In genomic region chr2:101986804-101987740, GRCh38 we compare ENCODE assay signal across 16 cellular contexts. TPM values are rescaled to one million over a fixed set of nuclear protein-coding genes. Genes with fewer than 3 reads are reported as not detected.
DNase-seq lines count a peak whose midpoint lies in the region; FAIRE-seq and TF ChIP-seq lines count a peak whose summit lies in the region.
"Had no signal": no experiment of that assay in that cellular context is flagged by ENCODE, and none has a peak within 500 bp of the region (broad histone marks: within the 10 kb centered on the region; RNA-seq: fewer than 3 reads in every experiment).

No MANE protein-coding gene starts in this region.

- H3K27me3 ChIP-seq in keratinocyte (ENCODE audit: control insufficient read depth, extremely low read depth, insufficient read depth, low read length) = no peaks in the 10 kb centered on the region
- H3K27me3 ChIP-seq: cardiac muscle cell had no signal

- peaks cover 56% of the 10 kb centered on the region for H3K4me1 ChIP-seq in keratinocyte (ENCODE audit: control insufficient read depth, extremely low read depth, insufficient read depth, low read length)

- H3K4me2 ChIP-seq in keratinocyte (ENCODE audit: control insufficient read depth, extremely low read depth, insufficient read depth, low read depth, low read length) = peak overlapping the region; percentile 81

- no peaks in the 10 kb centered on the region for H3K36me3 ChIP-seq in keratinocyte (ENCODE audit: control insufficient read depth in 2 of 2, extremely low read depth in 1 of 2, insufficient read depth in 2 of 2, low read length in 2 of 2)
- H3K36me3 ChIP-seq: cardiac muscle cell, thoracic aorta had no signal

- no peak for FAIRE-seq in keratinocyte (lab: Jason Lieb, UNC)
- FAIRE-seq: GM12878 had no signal

- H3K9ac ChIP-seq in keratinocyte (ENCODE audit: control insufficient read depth, extremely low read depth, insufficient read depth, low read length) = no peak overlapping the region

- no peak overlapping the region for H3K27ac Mint-ChIP-seq in activated T-helper 1 cell treated with anti-CD3 and anti-CD28 coated beads, Interleukin-12 subunit alpha, Interleukin-12 subunit beta, Interleukin-2, Interleukin-4 antibody, amounts not matched to agents 30 ng/mL and 10 ng/mL and 1 ng/mL, durations not matched to agents 14 hours and 24 hours and 36 hours

- peaks cover 17% of the 10 kb centered on the region for H3K27me3 Mint-ChIP-seq in activated T-helper 1 cell treated with anti-CD3 and anti-CD28 coated beads, Interleukin-12 subunit alpha, Interleukin-12 subunit beta, Interleukin-2, Interleukin-4 antibody, amounts not matched to agents 30 ng/mL and 10 ng/mL and 1 ng/mL, durations not matched to agents 14 hours and 24 hours and 36 hours (ENCODE audit: insufficient read depth)

- dilution Hi-C loops in keratinocyte (cut with MboI; ENCODE audit: extremely low pct_ligation_motif_present, low sequenced_read_pairs) = no loop called here

- H2AFZ ChIP-seq in keratinocyte (ENCODE audit: control insufficient read depth, low read length) = no peak overlapping the region

- DNase-seq in NCI-H748 (lab: John Stamatoyannopoulos, UW; ENCODE audit: unreplicated experiment) (peak; percentile 49), NCI-H748 treated with DMSO at 0.1 percent for 48 hours (lab: John Stamatoyannopoulos, UW) (no peak), SW480 (ENCODE audit: low spot score) (peak; percentile 59), keratinocyte (ENCODE audit: low read depth, low spot score) (no peak), renal cortical epithelial cell (ENCODE audit: low read depth) (peak; percentile 85), NCI-H128 (lab: John Stamatoyannopoulos, UW; ENCODE audit: unreplicated experiment) (no peak), NCI-H1436 (lab: John Stamatoyannopoulos, UW) (no peak)
- DNase-seq in activated T-helper 1 cell treated with anti-CD3 and anti-CD28 coated beads, Interleukin-12 subunit alpha, Interleukin-12 subunit beta, Interleukin-2, Interleukin-4 antibody, amounts not matched to agents 30 ng/mL and 10 ng/mL and 1 ng/mL, durations not matched to agents 14 hours and 24 hours and 36 hours (ENCODE audit: low spot score) = no peak
- DNase-seq: 8988T, GOT3, NCI-H446 had no signal

- H4K20me1 ChIP-seq in keratinocyte (ENCODE audit: control insufficient read depth, extremely low read depth, insufficient read depth, low read length) = no peaks in the 10 kb centered on the region

- no peaks in the 10 kb centered on the region for H3K9me1 ChIP-seq in keratinocyte (ENCODE audit: control insufficient read depth, extremely low read depth, insufficient read depth, low read length)

- H3K9me3 Mint-ChIP-seq in activated T-helper 1 cell treated with anti-CD3 and anti-CD28 coated beads, Interleukin-12 subunit alpha, Interleukin-12 subunit beta, Interleukin-2, Interleukin-4 antibody, amounts not matched to agents 30 ng/mL and 10 ng/mL and 1 ng/mL, durations not matched to agents 14 hours and 24 hours and 36 hours = no peaks in the 10 kb centered on the region

- peaks cover 7% of the 10 kb centered on the region for H3K4me1 Mint-ChIP-seq in activated T-helper 1 cell treated with anti-CD3 and anti-CD28 coated beads, Interleukin-12 subunit alpha, Interleukin-12 subunit beta, Interleukin-2, Interleukin-4 antibody, amounts not matched to agents 30 ng/mL and 10 ng/mL and 1 ng/mL, durations not matched to agents 14 hours and 24 hours and 36 hours (ENCODE audit: low read depth)

- intact Hi-C loops in activated T-helper 1 cell treated with anti-CD3 and anti-CD28 coated beads, Interleukin-12 subunit alpha, Interleukin-12 subunit beta, Interleukin-2, Interleukin-4 antibody, amounts not matched to agents 30 ng/mL and 10 ng/mL and 1 ng/mL, durations not matched to agents 14 hours and 24 hours and 36 hours (cut with micrococcal nuclease) = no loop called here

- no peaks in the 10 kb centered on the region for H3K9me3 ChIP-seq in keratinocyte (ENCODE audit: control insufficient read depth, low read depth, low read length)
- H3K9me3 ChIP-seq: thoracic aorta had no signal

- no peak overlapping the region for H3K4me3 Mint-ChIP-seq in activated T-helper 1 cell treated with anti-CD3 and anti-CD28 coated beads, Interleukin-12 subunit alpha, Interleukin-12 subunit beta, Interleukin-2, Interleukin-4 antibody, amounts not matched to agents 30 ng/mL and 10 ng/mL and 1 ng/mL, durations not matched to agents 14 hours and 24 hours and 36 hours

- no peak for TF ChIP-seq CTCF in keratinocyte (optimal IDR thresholded peaks at IDR 0.05 in 1 of 3, IDR thresholded peaks at IDR 0.05 in 1 of 3, conservative IDR thresholded peaks at IDR 0.05 in 1 of 3; ENCODE audit: extremely low read depth in 1 of 3, insufficient read depth in 2 of 3, low read length in 3 of 3)

- no peaks in the 10 kb centered on the region for H3K36me3 Mint-ChIP-seq in activated T-helper 1 cell treated with anti-CD3 and anti-CD28 coated beads, Interleukin-12 subunit alpha, Interleukin-12 subunit beta, Interleukin-2, Interleukin-4 antibody, amounts not matched to agents 30 ng/mL and 10 ng/mL and 1 ng/mL, durations not matched to agents 14 hours and 24 hours and 36 hours (ENCODE audit: low read depth)

- H3K79me2 ChIP-seq in keratinocyte (ENCODE audit: control insufficient read depth, insufficient read depth, low read length) = no peaks in the 10 kb centered on the region

- no peak overlapping the region for H3K4me3 ChIP-seq in keratinocyte (ENCODE audit: control insufficient read depth in 2 of 3, extremely low read depth in 1 of 3, insufficient read depth in 2 of 3, low read depth in 1 of 3, low read length in 3 of 3)
- H3K4me3 ChIP-seq: cardiac muscle cell, GM12878, thoracic aorta had no signal

- no peak overlapping the region for H3K27ac ChIP-seq in keratinocyte (ENCODE audit: control insufficient read depth, insufficient read depth, low read length)
- H3K27ac ChIP-seq: cardiac muscle cell, thoracic aorta had no signal

RNA-seq across cellular contexts. Expression of gene IL1R2, which starts 4.7 kb away (rescaled TPM):
- 24.6 to 57.3 TPM (median 47.7 TPM) in 3 replicates for polyA plus RNA-seq in keratinocyte
- 4.9 TPM for polyA plus RNA-seq in keratinocyte (2011; ENCODE audit: low read depth)
- polyA plus RNA-seq in keratinocyte (2011; cell fraction: cytosol; rRNA removed) = 17.5 and 22.7 TPM in 2 replicates
- polyA plus RNA-seq in keratinocyte (2011; cell fraction: nucleus; rRNA removed) = 21.9 and 23.7 TPM in 2 replicates
- polyA plus RNA-seq in keratinocyte (2012; ENCODE audit: low replicate concordance) = 14.9 and 38.8 TPM in 2 replicates
- 16.9 to 36.7 TPM (median 32.0 TPM) in 3 replicates for polyA minus RNA-seq in keratinocyte
- 11.9 TPM for polyA minus RNA-seq in keratinocyte (2011; cell fraction: cytosol; rRNA and poly(A)+ RNA removed)
- polyA minus RNA-seq in keratinocyte (2011; cell fraction: nucleus; rRNA and poly(A)+ RNA removed) = 9.6 and 10.4 TPM in 2 replicates
- total RNA-seq in renal cortical epithelial cell = 0.89 and 23.4 TPM in 2 replicates
- 1.1 and 1.3 TPM in 2 replicates for total RNA-seq in activated T-helper 1 cell treated with anti-CD3 and anti-CD28 coated beads, Interleukin-12 subunit alpha, Interleukin-12 subunit beta, Interleukin-2, Interleukin-4 antibody, amounts not matched to agents 30 ng/mL and 10 ng/mL and 1 ng/mL, durations not matched to agents 14 hours and 24 hours and 36 hours
- total RNA-seq: cardiac muscle cell, LHCN-M2 had no signal
- polyA plus RNA-seq: cardiac muscle cell, neural cell had no signal

Comparison
In these comparisons a context has a peak if more than half of its experiments do, and no peak if none do; other contexts are left out.
1. DNase-seq: peak in NCI-H748 (single experiment), SW480 (single experiment) and renal cortical epithelial cell (single experiment); none in NCI-H748 treated with DMSO at 0.1 percent for 48 hours (single experiment), keratinocyte (single experiment), NCI-H128 (single experiment), activated T-helper 1 cell treated with anti-CD3 and anti-CD28 coated beads, Interleukin-12 subunit alpha, Interleukin-12 subunit beta, Interleukin-2, Interleukin-4 antibody, amounts not matched to agents 30 ng/mL and 10 ng/mL and 1 ng/mL, durations not matched to agents 14 hours and 24 hours and 36 hours (single experiment) and NCI-H1436 (single experiment).